10 cellular contexts compared by ENCODE assay signal in the genomic region with DNA sequence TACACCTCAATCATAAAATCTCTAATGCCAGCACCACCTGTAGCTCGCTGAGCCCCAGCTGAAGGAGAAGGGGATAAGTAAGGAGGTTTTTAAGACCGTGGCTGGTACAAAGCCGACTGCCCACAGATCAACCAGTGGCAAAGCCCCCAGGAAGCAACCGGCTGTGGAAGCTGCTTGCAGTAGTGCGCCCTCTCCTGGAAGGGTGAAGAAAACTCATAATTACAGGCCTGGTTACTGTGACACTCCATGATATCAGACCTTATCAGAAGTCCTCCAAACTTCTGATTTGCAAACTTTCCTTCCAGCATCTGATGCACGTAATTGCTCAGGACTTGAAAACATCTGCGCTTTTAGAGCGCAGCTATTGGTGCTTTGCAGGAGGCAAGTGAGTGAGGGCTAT.
DNase-seq lines count a peak whose midpoint lies in the region; ATAC-seq, FAIRE-seq and TF ChIP-seq lines count a peak whose summit lies in the region.
"Had no signal": no experiment of that assay in that cellular context is flagged by ENCODE, and none has a peak within 500 bp of the region (broad histone marks: within the 10 kb centered on the region; RNA-seq: fewer than 3 reads in every experiment).

No MANE protein-coding gene starts in this region.

- no peaks in the 10 kb centered on the region for H3K9me2 ChIP-seq in MM.1S (replicated peaks; ENCODE audit: insufficient read depth, low read length)

- TF ChIP-seq EP300 in H1 (IDR thresholded peaks at IDR 0.05; ENCODE audit: borderline replicate concordance in 1 of 2, low read depth in 2 of 2, low read length in 2 of 2): no peak
- TF ChIP-seq EP300 in suprapubic skin (IDR thresholded peaks at IDR 0.05): no peak

- H3K4me2 ChIP-seq in MM.1S (ENCODE audit: low read depth, low read length): no peak overlapping the region
- H3K4me2 ChIP-seq in H1 (ENCODE audit: insufficient read depth in 1 of 2, low read depth in 2 of 2, low read length in 2 of 2): no peak overlapping the region
- no peak overlapping the region for H3K4me2 ChIP-seq in neuronal stem cell (ENCODE audit: insufficient read depth, low read length, poor library complexity, severe bottlenecking)

- peak; percentile 25 for DNase-seq in stimulated activated CD4-positive, alpha-beta T cell treated with anti-CD3 and anti-CD28 coated beads, Interleukin-15, amount 100 ng/mL, for 24 hours
- no peak for DNase-seq in stimulated activated CD4-positive, alpha-beta T cell treated with anti-CD3 and anti-CD28 coated beads, Interleukin-12 subunit alpha, Interleukin-12 subunit beta, amount 100 ng/mL, for 4 hours
- DNase-seq in MM.1S (peak; percentile 13), H1 (ENCODE audit: low read depth in 1 of 2, low spot score in 2 of 2) (no peak), upper lobe of right lung (no peak), neuronal stem cell (ENCODE audit: low spot score) (no peak), suprapubic skin (ENCODE audit: low spot score in 2 of 2) (no peak)
- DNase-seq: activated naive CD4-positive, alpha-beta T cell treated with anti-CD3 and anti-CD28 coated beads for 36 hours; NCI-H774 had no signal

- H3F3A ChIP-seq in MM.1S (ENCODE audit: insufficient read depth, low read length): no peaks in the 10 kb centered on the region

- H3K4me3 ChIP-seq in MM.1S (ENCODE audit: low read length): no peak overlapping the region
- H3K4me3 ChIP-seq in H1 (ENCODE audit: extremely low read depth in 1 of 4, insufficient read depth in 2 of 4, low read depth in 3 of 4, low read length in 4 of 4): no peak overlapping the region
- no peak overlapping the region for H3K4me3 ChIP-seq in upper lobe of right lung
- H3K4me3 ChIP-seq in neuronal stem cell (ENCODE audit: low read length in 2 of 2): no peak overlapping the region
- no peak overlapping the region for H3K4me3 ChIP-seq in suprapubic skin

- H3K4ac ChIP-seq in H1 (replicated peaks; ENCODE audit: insufficient read length, low read depth, low read length) (no peak overlapping the region), neuronal stem cell (ENCODE audit: low read length) (no peak overlapping the region)

- CTCF ChIA-PET in H1 (lab: Charles Lee; ENCODE audit: partially characterized antibody): interaction anchor here (0.8 to 8.6 kb wide), 17 partner anchors 11 to 358 kb away, joined by 3 to 194 read pairs (median 3); no protein-coding TSS in a partner anchor

- H3K14ac ChIP-seq in H1 (ENCODE audit: insufficient read length): no peak overlapping the region
- H3K14ac ChIP-seq in neuronal stem cell (ENCODE audit: low read length): no peak overlapping the region

- H4K8ac ChIP-seq in H1 (ENCODE audit: extremely low read depth, insufficient read depth, low read length) (no peak overlapping the region), neuronal stem cell (ENCODE audit: low read depth, low read length) (no peak overlapping the region)

- no peak overlapping the region for H4K91ac ChIP-seq in H1 (replicated peaks; ENCODE audit: insufficient read length, low read length)
- no peak overlapping the region for H4K91ac ChIP-seq in neuronal stem cell (ENCODE audit: low read depth, low read length, poor library complexity)

- H2BK120ac ChIP-seq in H1 (replicated peaks; ENCODE audit: low read depth, low read length): no peak overlapping the region
- no peak overlapping the region for H2BK120ac ChIP-seq in neuronal stem cell (ENCODE audit: low read depth, low read length)

- H2BK15ac ChIP-seq in H1 (ENCODE audit: low read length): no peak overlapping the region
- no peak overlapping the region for H2BK15ac ChIP-seq in neuronal stem cell (ENCODE audit: low read length)

- WGBS in H1 (ENCODE audit: extremely low coverage in 1 of 2, insufficient coverage in 1 of 2, insufficient read length in 1 of 2, insufficient replicate concordance in 2 of 2, low coverage in 1 of 2, low lambda C conversion rate in 2 of 2, missing lambda C conversion rate in 1 of 2), 2 experiments: 84% methylated on average over 8 of the region's 8 CpGs; no CpG with 5 or more reads in 1 of the 2 experiments
- no CpG with 5 or more reads among the region's 8 CpGs for whole genome bisulfite sequencing in neuronal stem cell (ENCODE audit: extremely low coverage in 2 of 2, insufficient read length in 2 of 2, insufficient replicate concordance in 1 of 2), 2 donors
- 92% methylated on average over 8 of the region's 8 CpGs for WGBS in suprapubic skin

- peak; percentile 18 to 39 for TF ChIP-seq RAD21 in H1 (IDR thresholded peaks at IDR 0.05 in 1 of 2, conservative IDR thresholded peaks at IDR 0.05 in 1 of 2; ENCODE audit: low read depth in 2 of 2, low read length in 2 of 2)

- H3K9me3 ChIP-seq in MM.1S (replicated peaks; ENCODE audit: insufficient read depth, low read length) (no peaks in the 10 kb centered on the region), H1 (ENCODE audit: insufficient read depth in 2 of 2, low read depth in 1 of 2, low read length in 1 of 2) (no peaks in the 10 kb centered on the region), upper lobe of right lung (no peaks in the 10 kb centered on the region), neuronal stem cell (replicated peaks in 1 of 2; ENCODE audit: control insufficient read depth in 2 of 2, insufficient read depth in 1 of 2, low read depth in 1 of 2, low read length in 2 of 2) (no peaks in the 10 kb centered on the region), suprapubic skin (no peaks in the 10 kb centered on the region)

- intact Hi-C loops in upper lobe of right lung (cut with DNase I): loop anchor here (10.0 kb wide), 1 partner anchor 157 kb away; no protein-coding TSS in a partner anchor

- H2AFZ ChIP-seq in MM.1S (ENCODE audit: low read length) (no peak overlapping the region), H1 (ENCODE audit: low read length) (no peak overlapping the region), neuronal stem cell (ENCODE audit: low read length) (no peak overlapping the region)

- H3K36me3 ChIP-seq in MM.1S (replicated peaks; ENCODE audit: insufficient read depth, low read length): no peaks in the 10 kb centered on the region
- H3K36me3 ChIP-seq in H1 (ENCODE audit: control insufficient read depth in 2 of 4, insufficient read depth in 4 of 4, low read length in 3 of 4): no peaks in the 10 kb centered on the region
- no peaks in the 10 kb centered on the region for H3K36me3 ChIP-seq in upper lobe of right lung
- H3K36me3 ChIP-seq in neuronal stem cell (replicated peaks in 1 of 2; ENCODE audit: control insufficient read depth in 2 of 2, insufficient read depth in 2 of 2, low read length in 2 of 2): no peaks in the 10 kb centered on the region
- H3K36me3 ChIP-seq in suprapubic skin: no peaks in the 10 kb centered on the region

- H2BK20ac ChIP-seq in H1 (ENCODE audit: low read length): no peak overlapping the region

- no peak overlapping the region for H4K5ac ChIP-seq in H1 (ENCODE audit: insufficient read length, low read depth, low read length)

- ATAC-seq in upper lobe of right lung (peak; percentile 52), HG02852 (IDR thresholded peaks at IDR 0.05; ENCODE audit: unreplicated experiment) (no peak)

- H3K9ac ChIP-seq in MM.1S (ENCODE audit: low read length) (no peak overlapping the region), H1 (replicated peaks in 1 of 4; ENCODE audit: extremely low read depth in 1 of 4, low read depth in 3 of 4, low read length in 3 of 4) (no peak overlapping the region), neuronal stem cell (ENCODE audit: low read depth, low read length, poor library complexity) (no peak overlapping the region)

- POLR2A ChIA-PET in H1 (lab: Charles Lee; ENCODE audit: partially characterized antibody): no interaction called here

- no peak overlapping the region for H2BK5ac ChIP-seq in H1 (ENCODE audit: low read depth, low read length)
- no peak overlapping the region for H2BK5ac ChIP-seq in neuronal stem cell (ENCODE audit: low read length)

- no peak for FAIRE-seq in H1 (lab: Jason Lieb, UNC)

- H3K27me3 ChIP-seq in MM.1S (replicated peaks; ENCODE audit: insufficient read depth, low read length): no peaks in the 10 kb centered on the region
- H3K27me3 ChIP-seq in H1 (replicated peaks in 1 of 4; ENCODE audit: control insufficient read depth in 3 of 4, extremely low read depth in 1 of 4, insufficient read depth in 3 of 4, low read length in 3 of 4): no peaks in the 10 kb centered on the region
- no peaks in the 10 kb centered on the region for H3K27me3 ChIP-seq in upper lobe of right lung
- no peaks in the 10 kb centered on the region for H3K27me3 ChIP-seq in neuronal stem cell (ENCODE audit: control insufficient read depth in 3 of 3, insufficient read depth in 3 of 3, low read depth in 1 of 3, low read length in 3 of 3)
- no peaks in the 10 kb centered on the region for H3K27me3 ChIP-seq in suprapubic skin

- no peak overlapping the region for H3K56ac ChIP-seq in H1 (replicated peaks; ENCODE audit: insufficient read length, low read depth, low read length)

- no peaks in the 10 kb centered on the region for H4K20me1 ChIP-seq in MM.1S (ENCODE audit: insufficient read depth, low read length)
- H4K20me1 ChIP-seq in H1 (replicated peaks in 1 of 2; ENCODE audit: control insufficient read depth in 1 of 2, insufficient read depth in 2 of 2, low read length in 2 of 2): no peaks in the 10 kb centered on the region

- H2BK12ac ChIP-seq in H1 (ENCODE audit: low read depth, low read length) (no peak overlapping the region), neuronal stem cell (ENCODE audit: low read length) (no peak overlapping the region)

- no peak overlapping the region for H3K18ac ChIP-seq in H1 (ENCODE audit: extremely low read depth, low read length)
- no peak overlapping the region for H3K18ac ChIP-seq in neuronal stem cell (ENCODE audit: low read length)

- H3K27ac ChIP-seq in MM.1S (ENCODE audit: low read length): no peak overlapping the region
- H3K27ac ChIP-seq in H1 (ENCODE audit: low read depth, low read length): no peak overlapping the region
- no peak overlapping the region for H3K27ac ChIP-seq in upper lobe of right lung
- H3K27ac ChIP-seq in neuronal stem cell (replicated peaks; ENCODE audit: low read length): no peak overlapping the region
- H3K27ac ChIP-seq in suprapubic skin: no peak overlapping the region

- TF ChIP-seq POLR2A in H1 (IDR thresholded peaks at IDR 0.05; ENCODE audit: control extremely low read depth in 1 of 2, low read depth in 2 of 2, low read length in 2 of 2): no peak
- TF ChIP-seq POLR2A in suprapubic skin (IDR thresholded peaks at IDR 0.05): no peak

- H3K4me1 ChIP-seq in MM.1S (ENCODE audit: low read length): no peaks in the 10 kb centered on the region
- H3K4me1 ChIP-seq in H1 (replicated peaks in 1 of 4; ENCODE audit: control insufficient read depth in 3 of 4, insufficient read depth in 4 of 4, low read length in 3 of 4): no peaks in the 10 kb centered on the region
- no peaks in the 10 kb centered on the region for H3K4me1 ChIP-seq in upper lobe of right lung
- no peaks in the 10 kb centered on the region for H3K4me1 ChIP-seq in neuronal stem cell (ENCODE audit: control insufficient read depth in 2 of 2, insufficient read depth in 1 of 2, low read depth in 1 of 2, low read length in 2 of 2)
- no peaks in the 10 kb centered on the region for H3K4me1 ChIP-seq in suprapubic skin

- TF ChIP-seq CTCF in MM.1S (IDR thresholded peaks at IDR 0.05; ENCODE audit: low read length) (peak; percentile 52), H1 (IDR thresholded peaks at IDR 0.05; ENCODE audit: control extremely low read depth in 1 of 3, insufficient read depth in 1 of 3, low read depth in 1 of 3, low read length in 3 of 3) (peak; percentile 42 to 77 (median 53)), upper lobe of right lung (IDR thresholded peaks at IDR 0.05) (peak; percentile 20), suprapubic skin (IDR thresholded peaks at IDR 0.05) (no peak)

- no peaks in the 10 kb centered on the region for H3K23me2 ChIP-seq in H1 (ENCODE audit: low read depth, low read length)

- H3K79me1 ChIP-seq in H1 (ENCODE audit: low read depth, low read length) (no peaks in the 10 kb centered on the region), neuronal stem cell (ENCODE audit: low read depth, low read length) (no peaks in the 10 kb centered on the region)

- no peaks in the 10 kb centered on the region for H3K79me2 ChIP-seq in MM.1S (ENCODE audit: low read length)
- H3K79me2 ChIP-seq in H1 (ENCODE audit: control insufficient read depth in 1 of 2, insufficient read depth in 2 of 2, low read length in 2 of 2): no peaks in the 10 kb centered on the region

- H2AK5ac ChIP-seq in H1 (ENCODE audit: low read depth, low read length) (no peak overlapping the region), neuronal stem cell (ENCODE audit: low read depth, low read length) (no peak overlapping the region)

- H3K23ac ChIP-seq in H1 (ENCODE audit: insufficient read length) (no peak overlapping the region), neuronal stem cell (ENCODE audit: low read depth, low read length, poor library complexity) (no peak overlapping the region)

Comparison
In these comparisons a context has a peak if more than half of its experiments do, and no peak if none do; other contexts are left out.
1. DNase-seq: peak in stimulated activated CD4-positive, alpha-beta T cell treated with anti-CD3 and anti-CD28 coated beads, Interleukin-15, amount 100 ng/mL, for 24 hours (single experiment) and MM.1S (single experiment); none in stimulated activated CD4-positive, alpha-beta T cell treated with anti-CD3 and anti-CD28 coated beads, Interleukin-12 subunit alpha, Interleukin-12 subunit beta, amount 100 ng/mL, for 4 hours (single experiment), H1 (0 of 2), upper lobe of right lung (single experiment), neuronal stem cell (single experiment) and suprapubic skin (0 of 2).
2. CTCF ChIP-seq: peak in MM.1S (single experiment), H1 (3 of 3) and upper lobe of right lung (single experiment); none in suprapubic skin (0 of 2).